Comparison of ENCODE assay signal across 1 cellular context in the genomic region with DNA sequence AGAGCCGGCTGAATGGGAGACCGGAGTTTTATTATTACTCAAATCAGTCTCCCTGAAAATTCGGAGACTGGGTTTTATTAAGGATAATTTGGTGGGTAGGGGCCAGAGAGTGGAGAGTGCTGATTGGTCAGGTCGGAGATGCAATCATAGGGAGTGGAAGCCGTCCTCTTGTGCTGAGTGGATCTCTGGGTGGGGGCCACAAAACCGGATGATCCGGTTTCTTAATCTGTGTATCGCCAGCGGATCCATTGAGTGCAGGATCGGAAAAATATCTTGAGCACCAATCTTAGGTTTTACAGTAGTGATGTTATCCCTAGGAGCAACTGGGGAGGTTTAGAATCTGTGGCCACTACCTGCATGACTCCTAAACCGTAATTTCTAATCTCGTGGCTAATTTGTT.
TF ChIP-seq lines count a peak whose summit lies in the region.

No MANE protein-coding gene starts in this region.

TF ChIP-seq in WTC11, 78 proteins besides CTCF, POLR2A, EP300 and RAD21 (continued from another document):
- TF ChIP-seq, protein P1, sequence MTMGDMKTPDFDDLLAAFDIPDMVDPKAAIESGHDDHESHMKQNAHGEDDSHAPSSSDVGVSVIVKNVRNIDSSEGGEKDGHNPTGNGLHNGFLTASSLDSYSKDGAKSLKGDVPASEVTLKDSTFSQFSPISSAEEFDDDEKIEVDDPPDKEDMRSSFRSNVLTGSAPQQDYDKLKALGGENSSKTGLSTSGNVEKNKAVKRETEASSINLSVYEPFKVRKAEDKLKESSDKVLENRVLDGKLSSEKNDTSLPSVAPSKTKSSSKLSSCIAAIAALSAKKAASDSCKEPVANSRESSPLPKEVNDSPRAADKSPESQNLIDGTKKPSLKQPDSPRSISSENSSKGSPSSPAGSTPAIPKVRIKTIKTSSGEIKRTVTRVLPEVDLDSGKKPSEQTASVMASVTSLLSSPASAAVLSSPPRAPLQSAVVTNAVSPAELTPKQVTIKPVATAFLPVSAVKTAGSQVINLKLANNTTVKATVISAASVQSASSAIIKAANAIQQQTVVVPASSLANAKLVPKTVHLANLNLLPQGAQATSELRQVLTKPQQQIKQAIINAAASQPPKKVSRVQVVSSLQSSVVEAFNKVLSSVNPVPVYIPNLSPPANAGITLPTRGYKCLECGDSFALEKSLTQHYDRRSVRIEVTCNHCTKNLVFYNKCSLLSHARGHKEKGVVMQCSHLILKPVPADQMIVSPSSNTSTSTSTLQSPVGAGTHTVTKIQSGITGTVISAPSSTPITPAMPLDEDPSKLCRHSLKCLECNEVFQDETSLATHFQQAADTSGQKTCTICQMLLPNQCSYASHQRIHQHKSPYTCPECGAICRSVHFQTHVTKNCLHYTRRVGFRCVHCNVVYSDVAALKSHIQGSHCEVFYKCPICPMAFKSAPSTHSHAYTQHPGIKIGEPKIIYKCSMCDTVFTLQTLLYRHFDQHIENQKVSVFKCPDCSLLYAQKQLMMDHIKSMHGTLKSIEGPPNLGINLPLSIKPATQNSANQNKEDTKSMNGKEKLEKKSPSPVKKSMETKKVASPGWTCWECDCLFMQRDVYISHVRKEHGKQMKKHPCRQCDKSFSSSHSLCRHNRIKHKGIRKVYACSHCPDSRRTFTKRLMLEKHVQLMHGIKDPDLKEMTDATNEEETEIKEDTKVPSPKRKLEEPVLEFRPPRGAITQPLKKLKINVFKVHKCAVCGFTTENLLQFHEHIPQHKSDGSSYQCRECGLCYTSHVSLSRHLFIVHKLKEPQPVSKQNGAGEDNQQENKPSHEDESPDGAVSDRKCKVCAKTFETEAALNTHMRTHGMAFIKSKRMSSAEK (CRISPR knock-in tag; IDR thresholded peaks at IDR 0.05; ENCODE audit: borderline replicate concordance): no peak
- TF ChIP-seq TEAD1 (CRISPR knock-in tag; IDR thresholded peaks at IDR 0.05) (no peak), NR1H2 (CRISPR knock-in tag; IDR thresholded peaks at IDR 0.05) (no peak), FOXK1 (CRISPR knock-in tag; IDR thresholded peaks at IDR 0.05) (no peak), ZNF317 (CRISPR knock-in tag; IDR thresholded peaks at IDR 0.05; ENCODE audit: borderline replicate concordance, low read depth) (no peak), RORB (CRISPR knock-in tag; IDR thresholded peaks at IDR 0.05) (no peak)
- TF ChIP-seq, protein P2, sequence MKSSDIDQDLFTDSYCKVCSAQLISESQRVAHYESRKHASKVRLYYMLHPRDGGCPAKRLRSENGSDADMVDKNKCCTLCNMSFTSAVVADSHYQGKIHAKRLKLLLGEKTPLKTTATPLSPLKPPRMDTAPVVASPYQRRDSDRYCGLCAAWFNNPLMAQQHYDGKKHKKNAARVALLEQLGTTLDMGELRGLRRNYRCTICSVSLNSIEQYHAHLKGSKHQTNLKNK (CRISPR knock-in tag; IDR thresholded peaks at IDR 0.05): no peak
- TF ChIP-seq, protein P3, sequence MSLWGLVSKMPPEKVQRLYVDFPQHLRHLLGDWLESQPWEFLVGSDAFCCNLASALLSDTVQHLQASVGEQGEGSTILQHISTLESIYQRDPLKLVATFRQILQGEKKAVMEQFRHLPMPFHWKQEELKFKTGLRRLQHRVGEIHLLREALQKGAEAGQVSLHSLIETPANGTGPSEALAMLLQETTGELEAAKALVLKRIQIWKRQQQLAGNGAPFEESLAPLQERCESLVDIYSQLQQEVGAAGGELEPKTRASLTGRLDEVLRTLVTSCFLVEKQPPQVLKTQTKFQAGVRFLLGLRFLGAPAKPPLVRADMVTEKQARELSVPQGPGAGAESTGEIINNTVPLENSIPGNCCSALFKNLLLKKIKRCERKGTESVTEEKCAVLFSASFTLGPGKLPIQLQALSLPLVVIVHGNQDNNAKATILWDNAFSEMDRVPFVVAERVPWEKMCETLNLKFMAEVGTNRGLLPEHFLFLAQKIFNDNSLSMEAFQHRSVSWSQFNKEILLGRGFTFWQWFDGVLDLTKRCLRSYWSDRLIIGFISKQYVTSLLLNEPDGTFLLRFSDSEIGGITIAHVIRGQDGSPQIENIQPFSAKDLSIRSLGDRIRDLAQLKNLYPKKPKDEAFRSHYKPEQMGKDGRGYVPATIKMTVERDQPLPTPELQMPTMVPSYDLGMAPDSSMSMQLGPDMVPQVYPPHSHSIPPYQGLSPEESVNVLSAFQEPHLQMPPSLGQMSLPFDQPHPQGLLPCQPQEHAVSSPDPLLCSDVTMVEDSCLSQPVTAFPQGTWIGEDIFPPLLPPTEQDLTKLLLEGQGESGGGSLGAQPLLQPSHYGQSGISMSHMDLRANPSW (CRISPR knock-in tag; conservative IDR thresholded peaks at IDR 0.05; ENCODE audit: low read depth): no peak
